ENCODE assay signal across 10 cellular contexts in the genomic region with DNA sequence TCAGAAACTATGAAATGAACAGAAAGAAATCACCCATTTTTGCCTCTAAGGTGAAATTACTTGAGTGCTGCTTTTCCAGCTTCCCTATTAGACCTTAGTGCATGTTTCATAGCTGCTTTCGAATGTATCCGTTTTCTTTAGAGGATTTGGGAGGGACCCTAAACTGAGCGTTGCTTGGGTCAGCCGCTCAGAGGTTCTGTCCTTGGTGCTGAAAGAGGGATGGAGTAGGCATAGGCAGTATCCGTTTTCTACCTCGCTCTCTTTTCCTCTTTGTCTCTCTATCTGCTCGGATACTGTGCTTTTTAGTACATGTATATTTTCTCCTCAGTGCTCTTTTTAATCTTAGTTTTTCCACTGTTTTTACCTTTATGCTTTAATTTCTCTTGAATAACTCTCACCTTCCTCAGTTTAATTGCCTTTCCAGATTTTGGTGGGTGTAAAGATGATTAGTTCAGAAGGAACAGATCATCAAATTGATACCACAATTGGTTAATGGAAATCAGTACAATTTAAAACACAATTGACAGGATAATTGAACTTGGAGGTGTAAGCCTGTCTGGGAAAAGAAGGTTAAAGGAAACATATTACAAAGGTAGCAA. TPM values are rescaled to one million over a fixed set of nuclear protein-coding genes. Genes with fewer than 3 reads are reported as not detected.
A peak's percentile ranks its signal among the peaks of the same experiment; 100 is the strongest.
DNase-seq lines count a peak whose midpoint lies in the region; ATAC-seq and TF ChIP-seq lines count a peak whose summit lies in the region.
"Had no signal": no experiment of that assay in that cellular context is flagged by ENCODE, and none has a peak within 500 bp of the region (broad histone marks: within the 10 kb centered on the region; RNA-seq: fewer than 3 reads in every experiment).

DRD3 (minus strand) TSS at position 283 of the 599 bp plus-strand sequence. CDS start 7,060 bp downstream, outside the sequence.

- peaks cover 0 to 44% of the 10 kb centered on the region in 2 donors for H3K27me3 Mint-ChIP-seq in natural killer cell (ENCODE audit: low read depth in 2 of 2)
- peaks cover 0 to 11% of the 10 kb centered on the region in 2 donors for H3K27me3 Mint-ChIP-seq in natural killer cell treated with Interleukin-12 subunit alpha and Interleukin-12 subunit beta and Interleukin-15 and Interleukin-18, amount 100 ng/mL, for 72 hours

- H3K27ac Mint-ChIP-seq in natural killer cell = no peak within 1 kb of the TSS
- no peak within 1 kb of the TSS for H3K27ac Mint-ChIP-seq in natural killer cell treated with Interleukin-12 subunit alpha and Interleukin-12 subunit beta and Interleukin-15 and Interleukin-18, amount 100 ng/mL, for 72 hours

- no peaks in the 10 kb centered on the region for H3K9me3 ChIP-seq in testis
- H3K9me3 ChIP-seq: upper lobe of left lung had no signal

- no peaks in the 10 kb centered on the region for H3K27me3 ChIP-seq in testis
- H3K27me3 ChIP-seq: upper lobe of left lung had no signal

- peaks cover 5% of the 10 kb centered on the region in 2 donors for H3K4me1 Mint-ChIP-seq in natural killer cell
- H3K4me1 Mint-ChIP-seq in natural killer cell treated with Interleukin-12 subunit alpha and Interleukin-12 subunit beta and Interleukin-15 and Interleukin-18, amount 100 ng/mL, for 72 hours (ENCODE audit: low read depth in 2 of 2) = peaks cover 3 to 4% of the 10 kb centered on the region in 2 donors

- TF ChIP-seq POLR2A in testis (IDR thresholded peaks at IDR 0.05) = no peak

- WGBS in testis, 2 donors = 1 to 2% methylated on average over 7 of the region's 7 CpGs

- no peak for DNase-seq in natural killer cell
- no peak for DNase-seq in natural killer cell treated with Interleukin-12 subunit alpha and Interleukin-12 subunit beta and Interleukin-15 and Interleukin-18, amount 100 ng/mL, for 72 hours (ENCODE audit: low spot score)
- DNase-seq in T-helper 9 cell = peak; percentile 2
- peak; percentile 39 for DNase-seq in fibroblast of villous mesenchyme (ENCODE audit: low read depth)
- peak; percentile 22 for DNase-seq in testis
- no peak for DNase-seq in hepatic stellate cell (ENCODE audit: low spot score)
- DNase-seq: upper lobe of left lung had no signal

- H3K36me3 Mint-ChIP-seq in natural killer cell = peaks cover 4% of the 10 kb centered on the region
- no peaks in the 10 kb centered on the region for H3K36me3 Mint-ChIP-seq in natural killer cell treated with Interleukin-12 subunit alpha and Interleukin-12 subunit beta and Interleukin-15 and Interleukin-18, amount 100 ng/mL, for 72 hours

- TF ChIP-seq CTCF in natural killer cell (IDR thresholded peaks at IDR 0.05) (no peak), fibroblast of villous mesenchyme (IDR thresholded peaks at IDR 0.05; ENCODE audit: insufficient read depth, low read depth, low read length) (no peak), testis (IDR thresholded peaks at IDR 0.05) (no peak)

- H3K27ac ChIP-seq in testis = no peak within 1 kb of the TSS
- H3K27ac ChIP-seq: upper lobe of left lung had no signal

- H3K4me3 ChIP-seq in fibroblast of villous mesenchyme (ENCODE audit: low read depth, low read length) (no peak within 1 kb of the TSS), testis (no peak within 1 kb of the TSS)
- H3K4me3 ChIP-seq: upper lobe of left lung had no signal

- H3K4me1 ChIP-seq in testis = no peaks in the 10 kb centered on the region
- H3K4me1 ChIP-seq: upper lobe of left lung had no signal

- intact Hi-C loops in natural killer cell (cut with micrococcal nuclease) = no loop called here
- intact Hi-C loops in testis (cut with DNase I; ENCODE audit: low total_unique reads) = no loop called here

- H3K4me3 Mint-ChIP-seq in natural killer cell = no peak within 1 kb of the TSS
- H3K4me3 Mint-ChIP-seq in natural killer cell treated with Interleukin-12 subunit alpha and Interleukin-12 subunit beta and Interleukin-15 and Interleukin-18, amount 100 ng/mL, for 72 hours = no peak within 1 kb of the TSS

- no peaks in the 10 kb centered on the region for H3K9me3 Mint-ChIP-seq in natural killer cell
- peaks cover 2% of the 10 kb centered on the region for H3K9me3 Mint-ChIP-seq in natural killer cell treated with Interleukin-12 subunit alpha and Interleukin-12 subunit beta and Interleukin-15 and Interleukin-18, amount 100 ng/mL, for 72 hours

- H3K36me3 ChIP-seq in testis (ENCODE audit: low read depth, missing control alignments) = no peaks in the 10 kb centered on the region
- H3K36me3 ChIP-seq: upper lobe of left lung had no signal

- ATAC-seq in natural killer cell (peak in 2 of 3 donors; percentile 68 to 71), HG02884 (IDR thresholded peaks at IDR 0.05; ENCODE audit: unreplicated experiment) (no peak), HG03095 (IDR thresholded peaks at IDR 0.05; ENCODE audit: unreplicated experiment) (no peak)
- ATAC-seq in natural killer cell treated with Interleukin-12 subunit alpha and Interleukin-12 subunit beta and Interleukin-15 and Interleukin-18, amount 100 ng/mL, for 72 hours = no peak
- ATAC-seq: esophagus mucosa had no signal

RNA-seq across cellular contexts. Expression of gene DRD3, which starts in this region (rescaled TPM):
- total RNA-seq in natural killer cell (not detected), fibroblast of villous mesenchyme (not detected in 2 replicates), testis (under 1 TPM; 0.37 to 0.39 TPM)
- total RNA-seq in natural killer cell treated with Interleukin-12 subunit alpha and Interleukin-12 subunit beta and Interleukin-15 and Interleukin-18, amount 100 ng/mL, for 72 hours = not detected
- polyA plus RNA-seq in testis (ENCODE audit: insufficient read depth, low read depth, low replicate concordance) = 0.94 TPM
- total RNA-seq: esophagus mucosa, upper lobe of left lung had no signal

Comparison
In these comparisons a context has a peak if more than half of its experiments do, and no peak if none do; other contexts are left out.
1. Peak in ATAC-seq in natural killer cell; RNA of the gene not detected or under 1 TPM.
2. Peak in DNase-seq in fibroblast of villous mesenchyme; RNA of the gene not detected or under 1 TPM.
3. Peak in DNase-seq in testis; RNA of the gene not detected or under 1 TPM.